Comparison of ENCODE assay signal across 7 cellular contexts in the genomic region with DNA sequence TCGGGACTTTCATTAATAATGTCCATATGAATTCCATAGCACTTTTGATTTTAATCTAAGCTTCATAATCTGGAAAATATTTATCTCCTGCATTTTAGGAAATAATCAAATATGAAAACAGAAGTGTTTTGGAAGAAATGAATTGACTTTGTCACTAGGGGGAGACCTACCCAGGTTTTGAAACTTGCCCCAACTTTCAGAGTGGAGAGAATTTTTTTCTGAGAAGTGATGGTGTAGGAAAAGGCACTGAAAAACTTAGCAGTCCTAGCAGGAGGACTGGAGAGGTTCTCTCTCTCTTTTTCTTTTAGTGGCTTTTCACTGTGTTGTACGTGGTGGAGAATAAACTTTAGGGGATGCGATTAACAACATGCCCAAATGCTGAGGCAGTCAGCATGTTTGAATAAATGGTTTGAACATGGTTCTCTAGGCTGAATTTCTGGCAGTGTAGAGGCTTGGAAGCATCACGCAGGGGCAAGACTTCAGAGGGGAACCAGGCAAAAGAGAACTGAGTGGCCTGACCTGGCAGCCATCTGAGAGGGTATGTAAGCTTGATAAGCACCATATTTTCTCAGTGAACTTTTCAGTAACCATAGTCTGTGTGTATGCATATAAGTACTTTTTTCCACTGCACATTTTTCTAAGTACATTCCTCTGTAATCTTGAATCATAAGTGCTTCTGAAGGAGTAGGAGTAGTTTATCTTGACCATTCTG.
DNase-seq lines count a peak whose midpoint lies in the region; ATAC-seq and TF ChIP-seq lines count a peak whose summit lies in the region.

No MANE protein-coding gene starts in this region.

- DNase-seq in DND-41 (peak; percentile 39), dedifferentiated amniotic fluid mesenchymal stem cell (ENCODE audit: extremely low spot score) (peak; percentile 58), NCI-H510A treated with DMSO at 0.1 percent for 48 hours (lab: John Stamatoyannopoulos, UW) (no peak), DMS79 treated with DMSO at 0.1 percent for 48 hours (lab: John Stamatoyannopoulos, UW) (no peak)

- H3K36me3 ChIP-seq in DND-41 (ENCODE audit: insufficient read depth, low read length) (no peaks in the 10 kb centered on the region), OCI-LY3 (replicated peaks; ENCODE audit: low read depth, low read length) (no peaks in the 10 kb centered on the region), mesodermal cell (ENCODE audit: control insufficient read depth, insufficient read depth, low read length) (no peaks in the 10 kb centered on the region)

- H2AFZ ChIP-seq in DND-41 (ENCODE audit: low read depth, low read length) (peak overlapping the region; percentile 23; the same call in 1 of the 2 replicates), OCI-LY3 (ENCODE audit: low read depth, low read length) (peak overlapping the region; percentile 49)

- peak; percentile 82 for ATAC-seq in DND-41 (ENCODE audit: insufficient read depth, low read depth)
- peak; percentile 73 for ATAC-seq in GM21825 (IDR thresholded peaks at IDR 0.05; ENCODE audit: unreplicated experiment)

- H3K9ac ChIP-seq in DND-41 (ENCODE audit: low read depth, low read length) (no peak overlapping the region), OCI-LY3 (ENCODE audit: low read length) (no peak overlapping the region)

- H3K79me2 ChIP-seq in DND-41 (ENCODE audit: insufficient read depth, low read length) (no peaks in the 10 kb centered on the region), OCI-LY3 (ENCODE audit: low read length) (no peaks in the 10 kb centered on the region)

- H4K20me1 ChIP-seq in DND-41 (ENCODE audit: insufficient read depth, low read length), result no peaks in the 10 kb centered on the region
- H4K20me1 ChIP-seq in OCI-LY3 (ENCODE audit: insufficient read depth, low read length), result no peaks in the 10 kb centered on the region

- no peaks in the 10 kb centered on the region for H3K27me3 ChIP-seq in DND-41 (ENCODE audit: insufficient read depth, low read length, poor library complexity)
- H3K27me3 ChIP-seq in OCI-LY3 (ENCODE audit: low read depth, low read length), result 0 out of 2 replicates have a peak, but pooled peaks cover 3% of the 10 kb centered on the region

- H3K4me2 ChIP-seq in DND-41 (ENCODE audit: insufficient read depth, low read length), result no peak overlapping the region
- H3K4me2 ChIP-seq in OCI-LY3 (ENCODE audit: low read length), result peak overlapping the region; percentile 50

- WGBS in mesodermal cell (ENCODE audit: insufficient coverage in 2 of 2), 2 experiments, result 47 to 100% methylated on average over 1 to 3 of the region's 4 CpGs

- H3K9me3 ChIP-seq in DND-41 (ENCODE audit: insufficient read depth, low read length, severe bottlenecking) (no peaks in the 10 kb centered on the region), OCI-LY3 (ENCODE audit: insufficient read depth, low read length) (no peaks in the 10 kb centered on the region), mesodermal cell (ENCODE audit: control insufficient read depth, low read length) (no peaks in the 10 kb centered on the region)

- peaks cover 8% of the 10 kb centered on the region for H3K4me1 ChIP-seq in DND-41 (ENCODE audit: insufficient read depth, low read length)
- peaks cover 4% of the 10 kb centered on the region for H3K4me1 ChIP-seq in OCI-LY3 (ENCODE audit: low read length)
- no peaks in the 10 kb centered on the region for H3K4me1 ChIP-seq in mesodermal cell (ENCODE audit: control insufficient read depth, insufficient read depth, low read length, poor library complexity, severe bottlenecking)

- no peak overlapping the region for H3K4me3 ChIP-seq in DND-41 (ENCODE audit: low read depth in 1 of 2, low read length in 2 of 2)
- H3K4me3 ChIP-seq in OCI-LY3 (ENCODE audit: low read length), result no peak overlapping the region; the same call in 1 of the 2 replicates
- H3K4me3 ChIP-seq in mesodermal cell (ENCODE audit: extremely low read depth, insufficient read depth, low read length, poor library complexity, severe bottlenecking), result no peak overlapping the region

- H3K27ac ChIP-seq in DND-41 (ENCODE audit: low read length) (peak overlapping the region; percentile 19; the same call in 1 of the 2 replicates), OCI-LY3 (ENCODE audit: low read length) (no peak overlapping the region), mesodermal cell (ENCODE audit: low read depth, low read length, severe bottlenecking) (peak overlapping the region; percentile 54)

- peak; percentile 72 for TF ChIP-seq CTCF in DND-41 (IDR thresholded peaks at IDR 0.05; ENCODE audit: borderline replicate concordance, extremely low read depth, low read length, poor library complexity, severe bottlenecking)
- TF ChIP-seq CTCF in OCI-LY3 (IDR thresholded peaks at IDR 0.05; ENCODE audit: low read depth, low read length), result peak; percentile 92

Comparison
In these comparisons a context has a peak if more than half of its experiments do, and no peak if none do; other contexts are left out.
1. DNase-seq: peak in DND-41 (single experiment) and dedifferentiated amniotic fluid mesenchymal stem cell (single experiment); none in NCI-H510A treated with DMSO at 0.1 percent for 48 hours (single experiment) and DMS79 treated with DMSO at 0.1 percent for 48 hours (single experiment).